In genomic region chr20:41617931-41618806, GRCh38 we compare ENCODE assay signal across 8 cellular contexts. TPM values are rescaled to one million over a fixed set of nuclear protein-coding genes. Genes with fewer than 3 reads are reported as not detected.
DNase-seq lines count a peak whose midpoint lies in the region; ATAC-seq and TF ChIP-seq lines count a peak whose summit lies in the region.

A gene with protein sequence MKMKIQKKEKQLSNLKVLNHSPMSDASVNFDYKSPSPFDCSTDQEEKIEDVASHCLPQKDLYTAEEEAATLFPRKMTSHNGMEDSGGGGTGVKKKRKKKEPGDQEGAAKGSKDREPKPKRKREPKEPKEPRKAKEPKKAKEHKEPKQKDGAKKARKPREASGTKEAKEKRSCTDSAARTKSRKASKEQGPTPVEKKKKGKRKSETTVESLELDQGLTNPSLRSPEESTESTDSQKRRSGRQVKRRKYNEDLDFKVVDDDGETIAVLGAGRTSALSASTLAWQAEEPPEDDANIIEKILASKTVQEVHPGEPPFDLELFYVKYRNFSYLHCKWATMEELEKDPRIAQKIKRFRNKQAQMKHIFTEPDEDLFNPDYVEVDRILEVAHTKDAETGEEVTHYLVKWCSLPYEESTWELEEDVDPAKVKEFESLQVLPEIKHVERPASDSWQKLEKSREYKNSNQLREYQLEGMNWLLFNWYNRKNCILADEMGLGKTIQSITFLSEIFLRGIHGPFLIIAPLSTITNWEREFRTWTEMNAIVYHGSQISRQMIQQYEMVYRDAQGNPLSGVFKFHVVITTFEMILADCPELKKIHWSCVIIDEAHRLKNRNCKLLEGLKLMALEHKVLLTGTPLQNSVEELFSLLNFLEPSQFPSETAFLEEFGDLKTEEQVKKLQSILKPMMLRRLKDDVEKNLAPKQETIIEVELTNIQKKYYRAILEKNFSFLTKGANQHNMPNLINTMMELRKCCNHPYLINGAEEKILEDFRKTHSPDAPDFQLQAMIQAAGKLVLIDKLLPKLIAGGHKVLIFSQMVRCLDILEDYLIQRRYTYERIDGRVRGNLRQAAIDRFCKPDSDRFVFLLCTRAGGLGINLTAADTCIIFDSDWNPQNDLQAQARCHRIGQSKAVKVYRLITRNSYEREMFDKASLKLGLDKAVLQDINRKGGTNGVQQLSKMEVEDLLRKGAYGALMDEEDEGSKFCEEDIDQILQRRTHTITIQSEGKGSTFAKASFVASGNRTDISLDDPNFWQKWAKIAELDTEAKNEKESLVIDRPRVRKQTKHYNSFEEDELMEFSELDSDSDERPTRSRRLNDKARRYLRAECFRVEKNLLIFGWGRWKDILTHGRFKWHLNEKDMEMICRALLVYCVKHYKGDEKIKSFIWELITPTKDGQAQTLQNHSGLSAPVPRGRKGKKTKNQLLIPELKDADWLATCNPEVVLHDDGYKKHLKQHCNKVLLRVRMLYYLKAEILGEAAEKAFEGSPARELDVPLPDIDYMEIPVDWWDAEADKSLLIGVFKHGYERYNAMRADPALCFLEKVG (N-terminal part only) (minus strand): TSS chr20:41618377. CDS start chr20:41551337, 67,040 bp downstream.

- no peaks in the 10 kb centered on the region for H3F3A ChIP-seq in GM23338 (replicated peaks; ENCODE audit: low read depth)

- H3K27ac Mint-ChIP-seq in GM23338 (peak within 1 kb of the TSS; percentile 89), natural killer cell (peak within 1 kb of the TSS; percentile 79 to 91)

- DNase-seq in DND-41: peak; percentile 100
- peak; percentile 100 for DNase-seq in GM23338 (ENCODE audit: low spot score)
- peak; percentile 99 for DNase-seq in LHCN-M2 (ENCODE audit: low read depth)
- DNase-seq in RPMI8226: peak; percentile 99
- peak; percentile 97 for DNase-seq in activated T-helper 1 cell treated with anti-CD3 and anti-CD28 coated beads, Interleukin-2, amount 50 U/mL, for 16 hours (ENCODE audit: low read depth in 1 of 2, low spot score in 1 of 2)
- peak; percentile 99 for DNase-seq in fibroblast of peridontal ligament (ENCODE audit: extremely low read depth)
- peak; percentile 100 for DNase-seq in natural killer cell
- peak; percentile 99 for DNase-seq in stimulated activated naive CD4-positive, alpha-beta T cell treated with Interleukin-2 at 50 U/mL for 16 hours (lab: John Stamatoyannopoulos, UW)

- ATAC-seq in DND-41 (ENCODE audit: insufficient read depth, low read depth) (peak; percentile 96), GM23338 (peak; percentile 94), natural killer cell (peak; percentile 93 to 99 (median 95))

- peaks cover 11% of the 10 kb centered on the region for H3K27me3 ChIP-seq in DND-41 (ENCODE audit: insufficient read depth, low read length, poor library complexity)
- no peaks in the 10 kb centered on the region for H3K27me3 ChIP-seq in GM23338 (ENCODE audit: insufficient read depth)

- H3K9me3 ChIP-seq in DND-41 (ENCODE audit: insufficient read depth, low read length, severe bottlenecking): no peaks in the 10 kb centered on the region

- peak within 1 kb of the TSS; percentile 74 for H2AFZ ChIP-seq in DND-41 (ENCODE audit: low read depth, low read length)
- H2AFZ ChIP-seq in GM23338: peak within 1 kb of the TSS; percentile 83

- H3K4me1 Mint-ChIP-seq in GM23338: peaks cover 51% of the 10 kb centered on the region
- peaks cover 33 to 42% of the 10 kb centered on the region in 2 donors for H3K4me1 Mint-ChIP-seq in natural killer cell

- H4K20me1 ChIP-seq in DND-41 (ENCODE audit: insufficient read depth, low read length): peaks cover 41% of the 10 kb centered on the region
- peaks cover 16% of the 10 kb centered on the region for H4K20me1 ChIP-seq in GM23338 (replicated peaks; ENCODE audit: insufficient read depth)

- H3K79me2 ChIP-seq in DND-41 (ENCODE audit: insufficient read depth, low read length) (peaks cover 45% of the 10 kb centered on the region), GM23338 (replicated peaks; ENCODE audit: insufficient read depth) (peaks cover 44% of the 10 kb centered on the region)

- H3K36me3 Mint-ChIP-seq in GM23338 (ENCODE audit: low read depth) (no peaks in the 10 kb centered on the region), natural killer cell (no peaks in the 10 kb centered on the region)

- H3K9me3 Mint-ChIP-seq in GM23338: no peaks in the 10 kb centered on the region; the same call in 2 of the 3 replicates
- no peaks in the 10 kb centered on the region for H3K9me3 Mint-ChIP-seq in natural killer cell

- H3K4me3 Mint-ChIP-seq in GM23338 (peak within 1 kb of the TSS; percentile 92), natural killer cell (peak within 1 kb of the TSS; percentile 96)

- peak within 1 kb of the TSS; percentile 83 for H3K9ac ChIP-seq in DND-41 (ENCODE audit: low read depth, low read length)

- H3K4me2 ChIP-seq in DND-41 (ENCODE audit: insufficient read depth, low read length): peak within 1 kb of the TSS; percentile 78
- H3K4me2 ChIP-seq in GM23338: peak within 1 kb of the TSS; percentile 98

- H3K9me2 ChIP-seq in GM23338 (ENCODE audit: insufficient read depth): no peaks in the 10 kb centered on the region

- H3K4me3 ChIP-seq in DND-41 (ENCODE audit: low read depth in 1 of 2, low read length in 2 of 2) (peak within 1 kb of the TSS; percentile 57 to 72), GM23338 (peak within 1 kb of the TSS; percentile 93)

- TF ChIP-seq CTCF in DND-41 (IDR thresholded peaks at IDR 0.05; ENCODE audit: borderline replicate concordance, extremely low read depth, low read length, poor library complexity, severe bottlenecking) (no peak), GM23338 (conservative IDR thresholded peaks at IDR 0.05; ENCODE audit: low read depth in 2 of 2) (no peak), natural killer cell (IDR thresholded peaks at IDR 0.05) (no peak)

- peaks cover 7% of the 10 kb centered on the region for H3K27me3 Mint-ChIP-seq in GM23338 (ENCODE audit: insufficient read depth, low read depth, poor library complexity)
- H3K27me3 Mint-ChIP-seq in natural killer cell (ENCODE audit: low read depth in 2 of 2): peaks cover 0 to 5% of the 10 kb centered on the region in 2 donors

- peaks cover 37% of the 10 kb centered on the region for H3K4me1 ChIP-seq in DND-41 (ENCODE audit: insufficient read depth, low read length)
- H3K4me1 ChIP-seq in GM23338 (ENCODE audit: insufficient read depth): peaks cover 47% of the 10 kb centered on the region

- H3K36me3 ChIP-seq in DND-41 (ENCODE audit: insufficient read depth, low read length) (no peaks in the 10 kb centered on the region), GM23338 (ENCODE audit: insufficient read depth) (no peaks in the 10 kb centered on the region)

- intact Hi-C loops in natural killer cell (cut with micrococcal nuclease): loop anchor here (2.0 to 5.0 kb wide), 2 partner anchors 46 to 75 kb away; no protein-coding TSS in a partner anchor

- peak within 1 kb of the TSS; percentile 79 for H3K27ac ChIP-seq in DND-41 (ENCODE audit: low read length)
- peak within 1 kb of the TSS; percentile 98 for H3K27ac ChIP-seq in GM23338 (ENCODE audit: low read depth)

TF ChIP-seq in GM23338, 12 proteins besides CTCF, POLR2A, EP300 and RAD21:
- TF ChIP-seq EZH2 (IDR thresholded peaks at IDR 0.05; ENCODE audit: low read depth, unreplicated experiment) (no peak), POLR2AphosphoS5 (IDR thresholded peaks at IDR 0.05; ENCODE audit: low read depth) (peak; percentile 44; the same call in 1 of the 2 replicates), CREB1 (CRISPR knock-in tag; IDR thresholded peaks at IDR 0.05; ENCODE audit: low read depth) (peak; percentile 62)

RNA-seq across cellular contexts. Expression of the gene that starts here (rescaled TPM):
- total RNA-seq in GM23338 (2014; rRNA removed; shearing (Covaris generic)): 41.0 and 45.9 TPM in 2 replicates
- polyA plus RNA-seq in GM23338 (2016; fragmentation: Nextera tagmentation; extraction: Ambion mirVana): 158 and 162 TPM in 2 replicates
- total RNA-seq in LHCN-M2 (2014; rRNA removed) (19.5 and 20.2 TPM in 2 replicates), natural killer cell (10 to 100 TPM; 82.8 to 96.6 (median 90.4) TPM)
- 5.1 TPM for polyA plus RNA-seq in LHCN-M2 (2012)

Comparison
In these comparisons a context has a peak if more than half of its experiments do, and no peak if none do; other contexts are left out.
1. Peak in every context shown above with its lines: DNase-seq, ATAC-seq, H3K4me3 ChIP-seq and H3K27ac ChIP-seq.